Comparison of ENCODE assay signal across 8 cellular contexts in genomic region chr1:248436303-248436702, GRCh38.
DNase-seq lines count a peak whose midpoint lies in the region; ATAC-seq lines count a peak whose summit lies in the region.
"Not testable (repeated sequence)": the region's sequence is repeated elsewhere in the genome, so short reads cannot be mapped to it uniquely, and the experiment has no call there.

No MANE protein-coding gene starts in this region.

- peaks cover 9 to 16% of the 10 kb centered on the region in 2 donors for H3K4me1 Mint-ChIP-seq in stimulated activated naive B cell treated with anti-CD40 and anti-IgM and Interleukin-4, amounts not matched to agents 10 μg/mL and 1 μg/mL and 100 μg/mL, for 72 hours

- H3K27me3 Mint-ChIP-seq in stimulated activated naive B cell treated with anti-CD40 and anti-IgM and Interleukin-4, amounts not matched to agents 10 μg/mL and 1 μg/mL and 100 μg/mL, for 72 hours = not testable (repeated sequence)

- not testable (repeated sequence) for H3K9me3 Mint-ChIP-seq in stimulated activated naive B cell treated with anti-CD40 and anti-IgM and Interleukin-4, amounts not matched to agents 10 μg/mL and 1 μg/mL and 100 μg/mL, for 72 hours

- H3K27ac Mint-ChIP-seq in stimulated activated naive B cell treated with anti-CD40 and anti-IgM and Interleukin-4, amounts not matched to agents 10 μg/mL and 1 μg/mL and 100 μg/mL, for 72 hours = not testable (repeated sequence)

- peak; percentile 36 for ATAC-seq in GM18519 (IDR thresholded peaks at IDR 0.05; ENCODE audit: low FRiP score, unreplicated experiment)
- ATAC-seq in GM19025 (IDR thresholded peaks at IDR 0.05; ENCODE audit: low read depth, unreplicated experiment) = peak; percentile 42
- peak; percentile 48 for ATAC-seq in GM19463 (IDR thresholded peaks at IDR 0.05; ENCODE audit: unreplicated experiment)
- peak; percentile 75 for ATAC-seq in GM21528 (IDR thresholded peaks at IDR 0.05; ENCODE audit: low FRiP score, unreplicated experiment)
- ATAC-seq in HG02623 (IDR thresholded peaks at IDR 0.05; ENCODE audit: unreplicated experiment) = peak; percentile 60
- peak; percentile 54 for ATAC-seq in HG03103 (IDR thresholded peaks at IDR 0.05; ENCODE audit: low read depth, unreplicated experiment)
- peak; percentile 43 for ATAC-seq in HG03460 (IDR thresholded peaks at IDR 0.05; ENCODE audit: unreplicated experiment)
- peak; percentile 22 to 44 for ATAC-seq in stimulated activated naive B cell treated with anti-CD40 and anti-IgM and Interleukin-4, amounts not matched to agents 10 μg/mL and 1 μg/mL and 100 μg/mL, for 72 hours (replicated peaks)

- not testable (repeated sequence) for DNase-seq in stimulated activated naive B cell treated with anti-CD40 and anti-IgM and Interleukin-4, amounts not matched to agents 10 μg/mL and 1 μg/mL and 100 μg/mL, for 72 hours

- not testable (repeated sequence) for H3K4me3 Mint-ChIP-seq in stimulated activated naive B cell treated with anti-CD40 and anti-IgM and Interleukin-4, amounts not matched to agents 10 μg/mL and 1 μg/mL and 100 μg/mL, for 72 hours

- H3K36me3 Mint-ChIP-seq in stimulated activated naive B cell treated with anti-CD40 and anti-IgM and Interleukin-4, amounts not matched to agents 10 μg/mL and 1 μg/mL and 100 μg/mL, for 72 hours = not testable (repeated sequence)
